ENCODE assay signal across 9 cellular contexts in genomic region chr20:35947489-35947888, GRCh38. TPM values are rescaled to one million over a fixed set of nuclear protein-coding genes. Genes with fewer than 3 reads are reported as not detected.
DNase-seq lines count a peak whose midpoint lies in the region; ATAC-seq lines count a peak whose summit lies in the region.
"Had no signal": no experiment of that assay in that cellular context is flagged by ENCODE, and none has a peak within 500 bp of the region (broad histone marks: within the 10 kb centered on the region; RNA-seq: fewer than 3 reads in every experiment).

No MANE protein-coding gene starts in this region.

- DNase-seq in NCI-H1105 treated with DMSO at 0.1 percent for 48 hours (lab: John Stamatoyannopoulos, UW) = peak; percentile 11
- DNase-seq in NCI-H1105 (lab: John Stamatoyannopoulos, UW) = no peak
- DNase-seq in Jurkat, Clone E6-1 (ENCODE audit: low read depth, low spot score) = peak; percentile 48
- DNase-seq in activated CD4-positive, alpha-beta T cell treated with anti-CD3 and anti-CD28 coated beads for 48 hours = peak; percentile 47
- peak; percentile 61 for DNase-seq in islet precursor cell
- DNase-seq in Ammon's horn (ENCODE audit: low spot score) = no peak

- ATAC-seq in HG02571 (IDR thresholded peaks at IDR 0.05; ENCODE audit: unreplicated experiment) (no peak), GM21390 (IDR thresholded peaks at IDR 0.05; ENCODE audit: unreplicated experiment) (no peak)

- no peak overlapping the region for H3K4me3 ChIP-seq in Jurkat, Clone E6-1 (ENCODE audit: low read length)
- H3K4me3 ChIP-seq: BLaER1 had no signal

RNA-seq across cellular contexts. Expression of gene SCAND1, which starts 6.8 kb away (rescaled TPM):
- 52.5 TPM for polyA plus RNA-seq in Jurkat, Clone E6-1 (2012; ENCODE audit: insufficient read depth, insufficient read length)

RNA-seq across cellular contexts. Expression of gene CNBD2, which starts 20.9 kb away (rescaled TPM):
- 3.3 TPM for polyA plus RNA-seq in Jurkat, Clone E6-1 (2012; ENCODE audit: insufficient read depth, insufficient read length)

Comparison
In these comparisons a context has a peak if more than half of its experiments do, and no peak if none do; other contexts are left out.
1. DNase-seq: peak in NCI-H1105 treated with DMSO at 0.1 percent for 48 hours (single experiment), Jurkat, Clone E6-1 (single experiment), activated CD4-positive, alpha-beta T cell treated with anti-CD3 and anti-CD28 coated beads for 48 hours (single experiment) and islet precursor cell (single experiment); none in NCI-H1105 (single experiment) and Ammon's horn (single experiment).